36 cellular contexts compared by ENCODE assay signal in genomic region chr19:31560771-31561080, GRCh38.
"Had no signal": no experiment of that assay in that cellular context is flagged by ENCODE, and none has a peak within 500 bp of the region (broad histone marks: within the 10 kb centered on the region; RNA-seq: fewer than 3 reads in every experiment).

No MANE protein-coding gene starts in this region.

- H3K9me3 Mint-ChIP-seq: activated naive CD4-positive, alpha-beta T cell treated with anti-CD3 and anti-CD28 coated beads, Interleukin-2, amount 50 U/mL, for 24 hours; activated naive CD8-positive, alpha-beta T cell treated with anti-CD3 and anti-CD28 coated beads, Interleukin-2, amount 50 U/mL, for 24 hours had no signal

- H3K9me3 ChIP-seq: ascending aorta had no signal

- H3K27me3 Mint-ChIP-seq: activated CD4-positive, alpha-beta memory T cell treated with anti-CD3 and anti-CD28 coated beads, Interleukin-2, amount 10 ng/mL, durations not matched to agents 7 days and 5 days; activated CD4-positive, alpha-beta T cell treated with anti-CD3 and anti-CD28 coated beads for 36 hours; activated CD4-positive, alpha-beta T cell treated with anti-CD3 and anti-CD28 coated beads, Interleukin-2, amount 10 ng/mL, durations not matched to agents 7 days and 5 days; activated CD8-positive, alpha-beta memory T cell treated with anti-CD3 and anti-CD28 coated beads, Interleukin-2, amount 10 ng/mL, durations not matched to agents 7 days and 5 days; activated naive CD4-positive, alpha-beta T cell treated with anti-CD3 and anti-CD28 coated beads, Interleukin-2, amount 10 ng/mL, durations not matched to agents 7 days and 5 days; activated naive CD8-positive, alpha-beta T cell treated with anti-CD3 and anti-CD28 coated beads, Interleukin-2, amount 10 ng/mL, durations not matched to agents 7 days and 5 days; activated naive CD8-positive, alpha-beta T cell treated with anti-CD3 and anti-CD28 coated beads, Interleukin-2, amount 50 U/mL, for 24 hours had no signal

- H3K27ac Mint-ChIP-seq: activated CD4-positive, alpha-beta memory T cell treated with anti-CD3 and anti-CD28 coated beads, Interleukin-2, amount 10 ng/mL, durations not matched to agents 7 days and 5 days; activated CD4-positive, alpha-beta T cell treated with anti-CD3 and anti-CD28 coated beads for 36 hours; activated CD4-positive, alpha-beta T cell treated with anti-CD3 and anti-CD28 coated beads, Interleukin-2, amount 10 ng/mL, durations not matched to agents 7 days and 5 days; activated CD8-positive, alpha-beta memory T cell treated with anti-CD3 and anti-CD28 coated beads, Interleukin-2, amount 10 ng/mL, durations not matched to agents 7 days and 5 days; activated CD8-positive, alpha-beta T cell treated with anti-CD3 and anti-CD28 coated beads, Interleukin-2, amount 10 ng/mL, durations not matched to agents 7 days and 5 days; activated naive CD4-positive, alpha-beta T cell treated with anti-CD3 and anti-CD28 coated beads, Interleukin-2, amount 10 ng/mL, durations not matched to agents 7 days and 5 days; activated naive CD4-positive, alpha-beta T cell treated with anti-CD3 and anti-CD28 coated beads, Interleukin-2, amount 50 U/mL, for 24 hours; activated naive CD8-positive, alpha-beta T cell; activated naive CD8-positive, alpha-beta T cell treated with anti-CD3 and anti-CD28 coated beads, Interleukin-2, amount 10 ng/mL, durations not matched to agents 7 days and 5 days; activated naive CD8-positive, alpha-beta T cell treated with anti-CD3 and anti-CD28 coated beads, Interleukin-2, amount 50 U/mL, for 24 hours; activated T-cell treated with anti-CD3 and anti-CD28 coated beads, Interleukin-2, amount 50 U/mL, for 24 hours; activated T-helper 2 cell treated with anti-CD3 and anti-CD28 coated beads, Interferon-gamma antibody, Interleukin-2, Interleukin-4, amounts not matched to agents 10 μg/mL and 5 μg/mL and 100 μg/mL, durations not matched to agents 14 hours and 24 hours and 36 hours; brain; T-helper 1 cell treated with Interleukin-12 subunit alpha and Interleukin-12 subunit beta and Interleukin-4 antibody, amounts not matched to agents 30 μg/mL and 1 μg/mL, for 36 hours; T-helper 2 cell treated with Interferon-gamma antibody and Interleukin-4, amounts not matched to agents 5 μg/mL and 100 μg/mL, for 36 hours had no signal

- H3K36me3 Mint-ChIP-seq: activated CD8-positive, alpha-beta memory T cell treated with anti-CD3 and anti-CD28 coated beads, Interleukin-2, amount 10 ng/mL, durations not matched to agents 7 days and 5 days; activated naive CD4-positive, alpha-beta T cell treated with anti-CD3 and anti-CD28 coated beads, Interleukin-2, amount 10 ng/mL, durations not matched to agents 7 days and 5 days; activated naive CD8-positive, alpha-beta T cell; activated naive CD8-positive, alpha-beta T cell treated with anti-CD3 and anti-CD28 coated beads, Interleukin-2, amount 10 ng/mL, durations not matched to agents 7 days and 5 days; brain had no signal

- H3K4me1 Mint-ChIP-seq: activated CD4-positive, alpha-beta memory T cell treated with anti-CD3 and anti-CD28 coated beads, Interleukin-2, amount 10 ng/mL, durations not matched to agents 7 days and 5 days; activated CD4-positive, alpha-beta T cell treated with anti-CD3 and anti-CD28 coated beads for 36 hours; activated CD4-positive, alpha-beta T cell treated with anti-CD3 and anti-CD28 coated beads, Interleukin-2, amount 10 ng/mL, durations not matched to agents 7 days and 5 days; activated CD8-positive, alpha-beta memory T cell treated with anti-CD3 and anti-CD28 coated beads, Interleukin-2, amount 10 ng/mL, durations not matched to agents 7 days and 5 days; activated naive CD4-positive, alpha-beta T cell treated with anti-CD3 and anti-CD28 coated beads, Interleukin-2, amount 10 ng/mL, durations not matched to agents 7 days and 5 days; activated naive CD4-positive, alpha-beta T cell treated with anti-CD3 and anti-CD28 coated beads, Interleukin-2, amount 50 U/mL, for 24 hours; activated naive CD8-positive, alpha-beta T cell treated with anti-CD3 and anti-CD28 coated beads, Interleukin-2, amount 10 ng/mL, durations not matched to agents 7 days and 5 days; activated naive CD8-positive, alpha-beta T cell treated with anti-CD3 and anti-CD28 coated beads, Interleukin-2, amount 50 U/mL, for 24 hours; brain; central memory CD8-positive, alpha-beta T cell had no signal

- H3K4me3 Mint-ChIP-seq: activated CD4-positive, alpha-beta memory T cell treated with anti-CD3 and anti-CD28 coated beads, Interleukin-2, amount 10 ng/mL, durations not matched to agents 7 days and 5 days; activated CD4-positive, alpha-beta T cell treated with anti-CD3 and anti-CD28 coated beads for 36 hours; activated CD4-positive, alpha-beta T cell treated with anti-CD3 and anti-CD28 coated beads, Interleukin-2, amount 10 ng/mL, durations not matched to agents 7 days and 5 days; activated CD8-positive, alpha-beta memory T cell treated with anti-CD3 and anti-CD28 coated beads, Interleukin-2, amount 10 ng/mL, durations not matched to agents 7 days and 5 days; activated CD8-positive, alpha-beta T cell treated with anti-CD3 and anti-CD28 coated beads, Interleukin-2, amount 10 ng/mL, durations not matched to agents 7 days and 5 days; activated naive CD4-positive, alpha-beta T cell treated with anti-CD3 and anti-CD28 coated beads, Interleukin-2, amount 10 ng/mL, durations not matched to agents 7 days and 5 days; activated naive CD4-positive, alpha-beta T cell treated with anti-CD3 and anti-CD28 coated beads, Interleukin-2, amount 50 U/mL, for 24 hours; activated naive CD8-positive, alpha-beta T cell; activated naive CD8-positive, alpha-beta T cell treated with anti-CD3 and anti-CD28 coated beads, Interleukin-2, amount 10 ng/mL, durations not matched to agents 7 days and 5 days; activated naive CD8-positive, alpha-beta T cell treated with anti-CD3 and anti-CD28 coated beads, Interleukin-2, amount 50 U/mL, for 24 hours; activated T-cell treated with anti-CD3 and anti-CD28 coated beads, Interleukin-2, amount 50 U/mL, for 24 hours; brain; central memory CD8-positive, alpha-beta T cell; T-helper 1 cell treated with Interleukin-12 subunit alpha and Interleukin-12 subunit beta and Interleukin-4 antibody, amounts not matched to agents 30 μg/mL and 1 μg/mL, for 36 hours; T-helper 2 cell treated with Interferon-gamma antibody and Interleukin-4, amounts not matched to agents 5 μg/mL and 100 μg/mL, for 36 hours had no signal

- H3K4me3 ChIP-seq: ascending aorta, cardiac muscle cell had no signal

- H3K36me3 ChIP-seq: ascending aorta, cardiac muscle cell had no signal

- H3K27me3 ChIP-seq: ascending aorta had no signal

- H3K4me1 ChIP-seq: ascending aorta had no signal

- DNase-seq: activated CD4-positive, alpha-beta memory T cell treated with anti-CD3 and anti-CD28 coated beads, Interleukin-2, amount 10 ng/mL, durations not matched to agents 7 days and 5 days; activated CD4-positive, alpha-beta T cell treated with anti-CD3 and anti-CD28 coated beads for 1 hour; activated CD4-positive, alpha-beta T cell treated with anti-CD3 and anti-CD28 coated beads for 36 hours; activated CD4-positive, alpha-beta T cell treated with anti-CD3 and anti-CD28 coated beads for 48 hours; activated CD4-positive, alpha-beta T cell treated with anti-CD3 and anti-CD28 coated beads, Interleukin-2, amount 10 ng/mL, durations not matched to agents 7 days and 5 days; activated CD4-positive, alpha-beta T cell treated with anti-CD3 and anti-CD28 coated beads, Interleukin-2, amount 50 U/mL, for 48 hours; activated CD4-positive, CD25-positive, alpha-beta regulatory T cell; activated CD8-positive, alpha-beta memory T cell treated with anti-CD3 and anti-CD28 coated beads for 24 hours; activated CD8-positive, alpha-beta memory T cell treated with anti-CD3 and anti-CD28 coated beads, Interleukin-2, amount 10 ng/mL, durations not matched to agents 7 days and 5 days; activated CD8-positive, alpha-beta memory T cell treated with anti-CD3 and anti-CD28 coated beads, Interleukin-2, amount 50 U/mL, for 48 hours; activated CD8-positive, alpha-beta T cell treated with anti-CD3 and anti-CD28 coated beads, Interleukin-2, amount 10 ng/mL, durations not matched to agents 7 days and 5 days; activated effector memory CD4-positive, alpha-beta T cell treated with Interleukin-2 at 50 U/mL for 16 hours; activated gamma-delta T cell; activated naive CD4-positive, alpha-beta T cell treated with anti-CD3 and anti-CD28 coated beads, Interleukin-2, amount 10 ng/mL, durations not matched to agents 7 days and 5 days; activated naive CD4-positive, alpha-beta T cell treated with Interleukin-2 at 50 U/mL for 16 hours; activated naive CD8-positive, alpha-beta T cell treated with anti-CD3 and anti-CD28 coated beads, Interleukin-2, amount 10 ng/mL, durations not matched to agents 7 days and 5 days; activated naive CD8-positive, alpha-beta T cell treated with anti-CD3 and anti-CD28 coated beads, Interleukin-2, amount 50 U/mL, for 24 hours; activated T-cell treated with anti-CD3 and anti-CD28 coated beads, Interleukin-2, amount 50 U/mL, for 24 hours; activated T-cell treated with anti-CD3 and anti-CD28 coated beads, Interleukin-2, amount 50 U/mL, for 48 hours; amygdala; anterior cingulate cortex; caudate nucleus; cerebellar nuclear complex; T-helper 1 cell; T-helper 2 cell; T-helper 9 cell had no signal

- H3K27ac ChIP-seq: ascending aorta, cardiac muscle cell, VCaP had no signal
